8 cellular contexts compared by ENCODE assay signal in genomic region chr17:76384987-76385891, GRCh38. TPM values are rescaled to one million over a fixed set of nuclear protein-coding genes. Genes with fewer than 3 reads are reported as not detected.
A peak's percentile ranks its signal among the peaks of the same experiment; 100 is the strongest.
DNase-seq lines count a peak whose midpoint lies in the region; ATAC-seq lines count a peak whose summit lies in the region.

No MANE protein-coding gene starts in this region.

- no peaks in the 10 kb centered on the region for H3K36me3 ChIP-seq in ectodermal cell (ENCODE audit: control insufficient read depth, insufficient read depth, low read length)

- 5 to 6% methylated on average over 74 of the region's 74 CpGs for WGBS in ectodermal cell, 2 experiments

- H3K27ac ChIP-seq in ectodermal cell (ENCODE audit: insufficient read depth, low read depth, low read length, poor library complexity, severe bottlenecking) = no peak overlapping the region

- peak; percentile 76 for DNase-seq in AG20443 (ENCODE audit: low spot score)
- DNase-seq in HS-5 (ENCODE audit: low read depth) = peak; percentile 25
- DNase-seq in activated CD4-positive, alpha-beta T cell treated with anti-CD3 and anti-CD28 coated beads for 48 hours = peak; percentile 48
- peak; percentile 93 for DNase-seq in mesenteric fat pad (ENCODE audit: low spot score)
- DNase-seq in stromal cell of bone marrow (ENCODE audit: low read depth) = peak; percentile 77

- H3K4me3 ChIP-seq in ectodermal cell (ENCODE audit: insufficient read depth, low read depth, low read length) = peak overlapping the region; percentile 60

- peaks cover 32% of the 10 kb centered on the region for H3K4me1 ChIP-seq in ectodermal cell (ENCODE audit: control insufficient read depth, insufficient read depth, low read length)

- peaks cover 43% of the 10 kb centered on the region for H3K27me3 ChIP-seq in ectodermal cell (ENCODE audit: control insufficient read depth, insufficient read depth, low read length, poor library complexity, severe bottlenecking)

- H3K9me3 ChIP-seq in ectodermal cell (ENCODE audit: control insufficient read depth, low read length) = no peaks in the 10 kb centered on the region

- no peak for ATAC-seq in GM21447 (IDR thresholded peaks at IDR 0.05; ENCODE audit: unreplicated experiment)
- no peak for ATAC-seq in HG03520 (IDR thresholded peaks at IDR 0.05; ENCODE audit: unreplicated experiment)

RNA-seq across cellular contexts. Expression of gene SPHK1, which starts 0.8 kb away (rescaled TPM):
- 12.8 TPM for polyA plus RNA-seq in ectodermal cell (2013, experiment 1 of 4)
- polyA plus RNA-seq in ectodermal cell (2013, experiment 2 of 4) = 14.0 TPM
- 12.1 TPM for polyA plus RNA-seq in ectodermal cell (2013, experiment 3 of 4)
- polyA plus RNA-seq in ectodermal cell (2013, experiment 4 of 4) = 14.4 TPM
- 26.5 TPM for total RNA-seq in mesenteric fat pad

RNA-seq across cellular contexts. Expression of gene PRPSAP1, which starts 31.5 kb away (rescaled TPM):
- polyA plus RNA-seq in ectodermal cell (2013, experiment 1 of 4) = 58.8 TPM
- 58.6 TPM for polyA plus RNA-seq in ectodermal cell (2013, experiment 2 of 4)
- polyA plus RNA-seq in ectodermal cell (2013, experiment 3 of 4) = 48.7 TPM
- 56.7 TPM for polyA plus RNA-seq in ectodermal cell (2013, experiment 4 of 4)
- total RNA-seq in mesenteric fat pad = 38.2 TPM

Comparison
In these comparisons a context has a peak if more than half of its experiments do, and no peak if none do; other contexts are left out.
1. DNase-seq: peak in every context shown above with its lines; median percentile 93 in mesenteric fat pad; 77 in stromal cell of bone marrow; 76 in AG20443; 48 in activated CD4-positive, alpha-beta T cell treated with anti-CD3 and anti-CD28 coated beads for 48 hours; 25 in HS-5.